ENCODE assay signal across 39 cellular contexts in the genomic region with DNA sequence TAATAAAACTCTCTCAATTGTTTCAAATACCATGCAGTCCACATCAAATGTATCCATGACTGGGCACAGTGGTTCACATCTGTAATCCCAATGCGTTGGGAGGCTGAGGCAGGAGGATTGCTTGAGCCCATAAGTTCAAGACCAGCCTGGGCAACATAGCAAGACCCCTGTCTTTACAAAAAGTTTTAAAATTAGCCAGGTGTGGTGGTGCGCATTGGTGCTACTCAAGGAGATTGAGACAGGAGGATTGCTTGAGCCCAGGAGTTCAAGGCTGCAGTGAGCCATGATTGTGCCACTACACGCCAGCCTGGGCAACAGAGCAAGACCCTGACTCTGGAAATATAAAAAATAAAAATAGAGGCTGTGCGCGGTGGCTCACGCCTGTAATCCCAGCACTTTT.
"Had no signal": no experiment of that assay in that cellular context is flagged by ENCODE, and none has a peak within 500 bp of the region (broad histone marks: within the 10 kb centered on the region; RNA-seq: fewer than 3 reads in every experiment).

No MANE protein-coding gene starts in this region.

- H3K4me3 Mint-ChIP-seq: activated CD4-positive, alpha-beta memory T cell treated with anti-CD3 and anti-CD28 coated beads for 36 hours; activated CD4-positive, alpha-beta T cell treated with anti-CD3 and anti-CD28 coated beads, Interleukin-2, amount 10 ng/mL, durations not matched to agents 24 days and 14 days; activated CD8-positive, alpha-beta T cell treated with anti-CD3 and anti-CD28 coated beads for 36 hours; activated naive CD4-positive, alpha-beta T cell treated with anti-CD3 and anti-CD28 coated beads for 36 hours; activated naive CD8-positive, alpha-beta T cell treated with anti-CD3 and anti-CD28 coated beads for 36 hours; activated T-cell treated with anti-CD3 and anti-CD28 coated beads, Interleukin-2, amount 50 U/mL, for 4 hours; activated T-cell treated with anti-CD3 and anti-CD28 coated beads, Interleukin-2, amount 50 U/mL, for 72 hours; activated T-helper 1 cell treated with anti-CD3 and anti-CD28 coated beads, Interleukin-12 subunit alpha, Interleukin-12 subunit beta, Interleukin-2, Interleukin-4 antibody, amounts not matched to agents 30 ng/mL and 10 ng/mL and 1 ng/mL, durations not matched to agents 14 hours and 24 hours and 36 hours; activated T-helper 17 cell treated with anti-CD3 and anti-CD28 coated beads, Interleukin-2, amount 50 U/mL, for 72 hours; central memory CD8-positive, alpha-beta T cell; T-helper 1 cell treated with Interleukin-12 subunit alpha and Interleukin-12 subunit beta and Interleukin-4 antibody, amounts not matched to agents 30 μg/mL and 1 μg/mL, for 36 hours; T-helper 2 cell treated with Interferon-gamma antibody and Interleukin-4, amounts not matched to agents 5 μg/mL and 100 μg/mL, for 36 hours had no signal

- H3K27me3 Mint-ChIP-seq: activated CD4-positive, alpha-beta memory T cell treated with anti-CD3 and anti-CD28 coated beads for 36 hours; activated CD4-positive, alpha-beta T cell treated with anti-CD3 and anti-CD28 coated beads, Interleukin-2, amount 10 ng/mL, durations not matched to agents 24 days and 14 days; activated naive CD8-positive, alpha-beta T cell treated with anti-CD3 and anti-CD28 coated beads for 36 hours; activated T-helper 17 cell treated with anti-CD3 and anti-CD28 coated beads, Interleukin-2, amount 50 U/mL, for 72 hours; central memory CD8-positive, alpha-beta T cell had no signal

- H3K36me3 ChIP-seq: adrenal gland, breast epithelium, cardiac muscle cell had no signal

- H3K9me3 ChIP-seq: adrenal gland, body of pancreas, breast epithelium had no signal

- H3K4me3 ChIP-seq: adrenal gland, body of pancreas, breast epithelium, cardiac muscle cell had no signal

- H3K27ac Mint-ChIP-seq: activated CD4-positive, alpha-beta memory T cell treated with anti-CD3 and anti-CD28 coated beads for 36 hours; activated CD4-positive, alpha-beta T cell treated with anti-CD3 and anti-CD28 coated beads, Interleukin-2, amount 10 ng/mL, durations not matched to agents 24 days and 14 days; activated CD8-positive, alpha-beta T cell treated with anti-CD3 and anti-CD28 coated beads for 36 hours; activated naive CD4-positive, alpha-beta T cell treated with anti-CD3 and anti-CD28 coated beads for 36 hours; activated naive CD8-positive, alpha-beta T cell treated with anti-CD3 and anti-CD28 coated beads for 36 hours; activated T-cell treated with anti-CD3 and anti-CD28 coated beads, Interleukin-2, amount 50 U/mL, for 72 hours; activated T-helper 1 cell treated with anti-CD3 and anti-CD28 coated beads, Interleukin-12 subunit alpha, Interleukin-12 subunit beta, Interleukin-2, Interleukin-4 antibody, amounts not matched to agents 30 ng/mL and 10 ng/mL and 1 ng/mL, durations not matched to agents 14 hours and 24 hours and 36 hours; activated T-helper 17 cell treated with anti-CD3 and anti-CD28 coated beads, Interleukin-2, amount 50 U/mL, for 72 hours; T-helper 1 cell treated with Interleukin-12 subunit alpha and Interleukin-12 subunit beta and Interleukin-4 antibody, amounts not matched to agents 30 μg/mL and 1 μg/mL, for 36 hours had no signal

- H3K27me3 ChIP-seq: adrenal gland, brain microvascular endothelial cell, breast epithelium, cardiac muscle cell had no signal

- FAIRE-seq: astrocyte, TTC549 had no signal

- H3K9me3 Mint-ChIP-seq: activated CD4-positive, alpha-beta memory T cell treated with anti-CD3 and anti-CD28 coated beads for 36 hours; activated CD4-positive, alpha-beta T cell treated with anti-CD3 and anti-CD28 coated beads, Interleukin-2, amount 10 ng/mL, durations not matched to agents 24 days and 14 days; activated CD8-positive, alpha-beta T cell treated with anti-CD3 and anti-CD28 coated beads for 36 hours; activated naive CD4-positive, alpha-beta T cell treated with anti-CD3 and anti-CD28 coated beads for 36 hours; activated naive CD4-positive, alpha-beta T cell treated with anti-CD3 and anti-CD28 coated beads, Interleukin-2, amount 50 U/mL, for 72 hours; activated naive CD8-positive, alpha-beta T cell treated with anti-CD3 and anti-CD28 coated beads for 36 hours; activated T-cell treated with anti-CD3 and anti-CD28 coated beads, Interleukin-2, amount 50 U/mL, for 4 hours; activated T-cell treated with anti-CD3 and anti-CD28 coated beads, Interleukin-2, amount 50 U/mL, for 72 hours; activated T-helper 1 cell treated with anti-CD3 and anti-CD28 coated beads, Interleukin-12 subunit alpha, Interleukin-12 subunit beta, Interleukin-2, Interleukin-4 antibody, amounts not matched to agents 30 ng/mL and 10 ng/mL and 1 ng/mL, durations not matched to agents 14 hours and 24 hours and 36 hours; activated T-helper 17 cell treated with anti-CD3 and anti-CD28 coated beads, Interleukin-2, amount 50 U/mL, for 72 hours; central memory CD8-positive, alpha-beta T cell; T-helper 1 cell treated with Interleukin-12 subunit alpha and Interleukin-12 subunit beta and Interleukin-4 antibody, amounts not matched to agents 30 μg/mL and 1 μg/mL, for 36 hours; T-helper 2 cell treated with Interferon-gamma antibody and Interleukin-4, amounts not matched to agents 5 μg/mL and 100 μg/mL, for 36 hours had no signal

- H3K27ac ChIP-seq: adrenal gland, body of pancreas, brain microvascular endothelial cell, breast epithelium, cardiac muscle cell, VCaP had no signal

- DNase-seq: activated CD4-positive, alpha-beta memory T cell treated with anti-CD3 and anti-CD28 coated beads for 36 hours; activated CD4-positive, alpha-beta T cell treated with anti-CD3 and anti-CD28 coated beads for 4 hours; activated CD4-positive, alpha-beta T cell treated with anti-CD3 and anti-CD28 coated beads, Interleukin-2, amount 10 ng/mL, durations not matched to agents 24 days and 14 days; activated CD4-positive, alpha-beta T cell treated with anti-CD3 and anti-CD28 coated beads, Interleukin-2, amount 50 U/mL, for 1 hour; activated CD4-positive, alpha-beta T cell treated with anti-CD3 and anti-CD28 coated beads, Interleukin-2, amount 50 U/mL, for 4 hours; activated CD4-positive, CD25-positive, alpha-beta regulatory T cell; activated CD8-positive, alpha-beta memory T cell treated with anti-CD3 and anti-CD28 coated beads, Interleukin-2, amount 50 U/mL, for 4 hours; activated CD8-positive, alpha-beta T cell treated with anti-CD3 and anti-CD28 coated beads for 36 hours; activated effector memory CD4-positive, alpha-beta T cell treated with anti-CD3 and anti-CD28 coated beads, Interleukin-2, amount 50 U/mL, for 16 hours; activated gamma-delta T cell treated with Interleukin-2 at 50 U/mL for 16 hours; activated naive CD4-positive, alpha-beta T cell; activated naive CD4-positive, alpha-beta T cell treated with anti-CD3 and anti-CD28 coated beads for 36 hours; activated naive CD4-positive, alpha-beta T cell treated with anti-CD3 and anti-CD28 coated beads, Interleukin-2, amount 50 U/mL, for 16 hours; activated naive CD8-positive, alpha-beta T cell treated with anti-CD3 and anti-CD28 coated beads for 36 hours; activated T-cell treated with anti-CD3 and anti-CD28 coated beads for 4 hours; activated T-cell treated with anti-CD3 and anti-CD28 coated beads, Interleukin-2, amount 50 U/mL, for 1 hour; activated T-cell treated with anti-CD3 and anti-CD28 coated beads, Interleukin-2, amount 50 U/mL, for 4 hours; activated T-cell treated with anti-CD3 and anti-CD28 coated beads, Interleukin-2, amount 50 U/mL, for 72 hours; amniotic stem cell; aorta; body of pancreas; brain microvascular endothelial cell; cerebellar nuclear complex; T-helper 1 cell; T-helper 2 cell; T-helper 9 cell had no signal

- H3K4me1 ChIP-seq: adrenal gland, breast epithelium had no signal

- ATAC-seq: activated CD4-positive, CD25-positive, alpha-beta regulatory T cell treated with anti-CD3 and anti-CD28 coated beads, Interleukin-2, amount 50 U/mL, for 24 hours; activated CD8-positive, alpha-beta T cell treated with anti-CD3 and anti-CD28 coated beads for 36 hours; activated naive CD4-positive, alpha-beta T cell treated with anti-CD3 and anti-CD28 coated beads, Interleukin-2, amount 50 U/mL, for 72 hours; activated T-cell treated with anti-CD3 and anti-CD28 coated beads, Interleukin-2, amount 50 U/mL, for 4 hours; activated T-cell treated with anti-CD3 and anti-CD28 coated beads, Interleukin-2, amount 50 U/mL, for 72 hours; activated T-helper 17 cell treated with anti-CD3 and anti-CD28 coated beads, Interleukin-2, amount 50 U/mL, for 72 hours; body of pancreas had no signal
